In genomic region chr16:57413733-57414132, GRCh38 we compare ENCODE assay signal across 18 cellular contexts. TPM values are rescaled to one million over a fixed set of nuclear protein-coding genes. Genes with fewer than 3 reads are reported as not detected.
DNase-seq lines count a peak whose midpoint lies in the region; ATAC-seq and TF ChIP-seq lines count a peak whose summit lies in the region.
"Had no signal": no experiment of that assay in that cellular context is flagged by ENCODE, and none has a peak within 500 bp of the region (broad histone marks: within the 10 kb centered on the region; RNA-seq: fewer than 3 reads in every experiment).

No MANE protein-coding gene starts in this region.

- H3K9me2 ChIP-seq in DOHH2 (replicated peaks; ENCODE audit: control insufficient read depth, low read length) = no peaks in the 10 kb centered on the region

- H3K36me3 ChIP-seq in DOHH2 (ENCODE audit: control insufficient read depth, low read length) = no peaks in the 10 kb centered on the region
- H3K36me3 ChIP-seq in neuronal stem cell (replicated peaks in 1 of 2; ENCODE audit: control insufficient read depth in 2 of 2, insufficient read depth in 2 of 2, low read length in 2 of 2) = no peaks in the 10 kb centered on the region
- no peaks in the 10 kb centered on the region for H3K36me3 ChIP-seq in testis (ENCODE audit: low read depth, missing control alignments)

- H4K20me1 ChIP-seq in DOHH2 (ENCODE audit: control insufficient read depth, insufficient read depth, low read depth, low read length) = no peaks in the 10 kb centered on the region

- no peaks in the 10 kb centered on the region for H3K9me3 Mint-ChIP-seq in IgD-negative memory B cell
- H3K9me3 Mint-ChIP-seq: CD8-positive, alpha-beta memory T cell had no signal

- H3F3A ChIP-seq in DOHH2 (ENCODE audit: control insufficient read depth, insufficient read depth) = no peaks in the 10 kb centered on the region

- H3K4me2 ChIP-seq in DOHH2 (ENCODE audit: low read length) (peak overlapping the region; percentile 50), neuronal stem cell (ENCODE audit: insufficient read depth, low read length, poor library complexity, severe bottlenecking) (no peak overlapping the region)

- no peak overlapping the region for H2AFZ ChIP-seq in neuronal stem cell (ENCODE audit: low read length)

- DNase-seq in neuronal stem cell (ENCODE audit: low spot score) (no peak), testis (no peak), NCI-H2171 treated with DMSO at 0.1 percent for 48 hours (lab: John Stamatoyannopoulos, UW) (no peak)
- DNase-seq: AML-193; CD8-positive, alpha-beta memory T cell; DND-41; GF-D8; NCI-H1417 treated with DMSO at 0.1 percent for 48 hours; NCI-H2029; NCI-H510A treated with DMSO at 0.1 percent for 48 hours; OCI-M1; RPMI8226 had no signal

- TF ChIP-seq POLR2A in testis (IDR thresholded peaks at IDR 0.05) = no peak
- no peak for TF ChIP-seq POLR2A in GM18505 (IDR thresholded peaks at IDR 0.05; ENCODE audit: borderline replicate concordance, extremely low read depth, insufficient read depth, insufficient read length)

- peak overlapping the region; percentile 90 for H4K91ac ChIP-seq in neuronal stem cell (ENCODE audit: low read depth, low read length, poor library complexity)

- no peak overlapping the region for H2BK120ac ChIP-seq in neuronal stem cell (ENCODE audit: low read depth, low read length)

- no peak overlapping the region for H2BK15ac ChIP-seq in neuronal stem cell (ENCODE audit: low read length)

- ATAC-seq in GM19395 (IDR thresholded peaks at IDR 0.05; ENCODE audit: unreplicated experiment) = peak; percentile 7
- ATAC-seq in GM18505 (IDR thresholded peaks at IDR 0.05; ENCODE audit: unreplicated experiment) = no peak

- no peaks in the 10 kb centered on the region for H3K27me3 Mint-ChIP-seq in IgD-negative memory B cell

- H4K8ac ChIP-seq in neuronal stem cell (ENCODE audit: low read depth, low read length) = no peak overlapping the region

- H3K9me3 ChIP-seq in DOHH2 (ENCODE audit: control insufficient read depth, insufficient read depth, low read length) = no peaks in the 10 kb centered on the region
- H3K9me3 ChIP-seq in neuronal stem cell (replicated peaks in 1 of 2; ENCODE audit: control insufficient read depth in 2 of 2, insufficient read depth in 1 of 2, low read depth in 1 of 2, low read length in 2 of 2) = no peaks in the 10 kb centered on the region
- H3K9me3 ChIP-seq in testis = no peaks in the 10 kb centered on the region

- peaks cover 1% of the 10 kb centered on the region for H3K36me3 Mint-ChIP-seq in IgD-negative memory B cell

- H2BK12ac ChIP-seq in neuronal stem cell (ENCODE audit: low read length) = no peak overlapping the region

- H3K14ac ChIP-seq in neuronal stem cell (ENCODE audit: low read length) = no peak overlapping the region

- H3K4me3 ChIP-seq in DOHH2 (ENCODE audit: low read length) = no peak overlapping the region; the same call in 1 of the 2 replicates
- no peak overlapping the region for H3K4me3 ChIP-seq in neuronal stem cell (ENCODE audit: low read length in 2 of 2)
- H3K4me3 ChIP-seq in testis = no peak overlapping the region

- H2AK5ac ChIP-seq in neuronal stem cell (ENCODE audit: low read depth, low read length) = no peak overlapping the region

- WGBS in neuronal stem cell (ENCODE audit: extremely low coverage in 2 of 2, insufficient read length in 2 of 2, insufficient replicate concordance in 1 of 2), 2 donors = no CpG with 5 or more reads among the region's 7 CpGs
- 78 to 81% methylated on average over 7 of the region's 7 CpGs for WGBS in testis, 2 donors

- H3K27ac Mint-ChIP-seq in IgD-negative memory B cell = peak overlapping the region; percentile 44 to 78 (median 54)

- no peaks in the 10 kb centered on the region for H3K79me1 ChIP-seq in neuronal stem cell (ENCODE audit: low read depth, low read length)

- no peak overlapping the region for H2BK5ac ChIP-seq in neuronal stem cell (ENCODE audit: low read length)

- no peak overlapping the region for H3K23ac ChIP-seq in neuronal stem cell (ENCODE audit: low read depth, low read length, poor library complexity)

- no peak overlapping the region for H3K18ac ChIP-seq in neuronal stem cell (ENCODE audit: low read length)

- H3K27me3 ChIP-seq in DOHH2 (ENCODE audit: control insufficient read depth, low read length) (peaks cover 66% of the 10 kb centered on the region), neuronal stem cell (ENCODE audit: control insufficient read depth in 3 of 3, insufficient read depth in 3 of 3, low read depth in 1 of 3, low read length in 3 of 3) (peaks cover 0 to 9% (median 0%) of the 10 kb centered on the region in 3 experiments), testis (no peaks in the 10 kb centered on the region)

- TF ChIP-seq CTCF in DOHH2 (IDR thresholded peaks at IDR 0.05; ENCODE audit: low read depth, low read length, poor library complexity, severe bottlenecking) (no peak), testis (IDR thresholded peaks at IDR 0.05) (no peak)

- no peak overlapping the region for H3K9ac ChIP-seq in neuronal stem cell (ENCODE audit: low read depth, low read length, poor library complexity)

- peak overlapping the region in 2 of 4 donors; percentile 49 to 58 for H3K4me3 Mint-ChIP-seq in IgD-negative memory B cell

- peaks cover 22 to 44% (median 39%) of the 10 kb centered on the region in 3 donors for H3K4me1 Mint-ChIP-seq in IgD-negative memory B cell

- intact Hi-C loops in testis (cut with DNase I; ENCODE audit: low total_unique reads) = no loop called here

- H3K27ac ChIP-seq in DOHH2 (ENCODE audit: low read depth, low read length) (no peak overlapping the region), neuronal stem cell (replicated peaks; ENCODE audit: low read length) (no peak overlapping the region), testis (no peak overlapping the region)

- H3K4me1 ChIP-seq in DOHH2 (ENCODE audit: control insufficient read depth, low read length) = peaks cover 35% of the 10 kb centered on the region
- H3K4me1 ChIP-seq in neuronal stem cell (ENCODE audit: control insufficient read depth in 2 of 2, insufficient read depth in 1 of 2, low read depth in 1 of 2, low read length in 2 of 2) = peaks cover 12% of the 10 kb centered on the region in 2 donors
- peaks cover 14% of the 10 kb centered on the region for H3K4me1 ChIP-seq in testis

- no peak overlapping the region for H3K4ac ChIP-seq in neuronal stem cell (ENCODE audit: low read length)

- no peaks in the 10 kb centered on the region for H3K79me2 ChIP-seq in DOHH2 (ENCODE audit: control insufficient read depth, low read length)

RNA-seq across cellular contexts. Expression of gene CCL17, which starts 9.2 kb away (rescaled TPM):
- polyA plus RNA-seq in IgD-negative memory B cell (not detected), testis (ENCODE audit: insufficient read depth, low read depth, low replicate concordance) (4.0 TPM)
- polyA plus RNA-seq in neuronal stem cell (2013, experiment 1 of 2) = not detected
- not detected for polyA plus RNA-seq in neuronal stem cell (2013, experiment 2 of 2)
- total RNA-seq in testis = under 1 TPM in 1 of 2 donors, not detected in 1; 0.81 TPM
- total RNA-seq: H1, LHCN-M2 had no signal
- polyA plus RNA-seq: CD8-positive, alpha-beta memory T cell; H1 had no signal

RNA-seq across cellular contexts. Expression of gene CIAPIN1, which starts 33.5 kb away (rescaled TPM):
- polyA plus RNA-seq in IgD-negative memory B cell (41.2 TPM), testis (ENCODE audit: insufficient read depth, low read depth, low replicate concordance) (205 TPM)
- polyA plus RNA-seq in neuronal stem cell (2013, experiment 1 of 2) = 48.4 TPM
- polyA plus RNA-seq in neuronal stem cell (2013, experiment 2 of 2) = 48.9 TPM
- total RNA-seq in testis = 10 to 100 TPM; 74.9 to 77.1 TPM

RNA-seq across cellular contexts. Expression of gene COQ9, which starts 33.5 kb away (rescaled TPM):
- polyA plus RNA-seq in IgD-negative memory B cell (25.6 TPM), testis (ENCODE audit: insufficient read depth, low read depth, low replicate concordance) (93.5 TPM)
- polyA plus RNA-seq in neuronal stem cell (2013, experiment 1 of 2) = 14.7 TPM
- 14.9 TPM for polyA plus RNA-seq in neuronal stem cell (2013, experiment 2 of 2)
- 10 to 100 TPM; 74.1 to 77.1 TPM for total RNA-seq in testis

RNA-seq across cellular contexts. Expression of gene CX3CL1, which starts 41.4 kb away (rescaled TPM):
- polyA plus RNA-seq in IgD-negative memory B cell (not detected), testis (ENCODE audit: insufficient read depth, low read depth, low replicate concordance) (12.9 TPM)
- polyA plus RNA-seq in neuronal stem cell (2013, experiment 1 of 2) = 3.6 TPM
- 3.7 TPM for polyA plus RNA-seq in neuronal stem cell (2013, experiment 2 of 2)
- total RNA-seq in testis = 10 to 100 TPM in 1 of 2 donors, 1 to 10 TPM in 1; 8.5 to 19.6 TPM
- total RNA-seq: CD8-positive, alpha-beta memory T cell; LHCN-M2 had no signal
- polyA plus RNA-seq: CD8-positive, alpha-beta memory T cell had no signal

RNA-seq across cellular contexts. Expression of gene POLR2C, which starts 48.7 kb away (rescaled TPM):
- polyA plus RNA-seq in IgD-negative memory B cell = 28.3 TPM
- polyA plus RNA-seq in neuronal stem cell (2013, experiment 1 of 2) = 50.6 TPM
- 49.2 TPM for polyA plus RNA-seq in neuronal stem cell (2013, experiment 2 of 2)
- 100 to 1,000 TPM in 1 of 2 donors, 10 to 100 TPM in 1; 88.7 to 102 TPM for total RNA-seq in testis
- 65.0 TPM for polyA plus RNA-seq in testis (ENCODE audit: insufficient read depth, low read depth, low replicate concordance)
